Comparison of ENCODE assay signal across 8 cellular contexts in genomic region chr7:77536017-77536412, GRCh38. TPM values are rescaled to one million over a fixed set of nuclear protein-coding genes. Genes with fewer than 3 reads are reported as not detected.
DNase-seq lines count a peak whose midpoint lies in the region; ATAC-seq and TF ChIP-seq lines count a peak whose summit lies in the region.

No MANE protein-coding gene starts in this region.

- TF ChIP-seq CTCF in DOHH2 (IDR thresholded peaks at IDR 0.05; ENCODE audit: low read depth, low read length, poor library complexity, severe bottlenecking) (no peak), RWPE1 (conservative IDR thresholded peaks at IDR 0.05; ENCODE audit: low read depth) (no peak), esophagus squamous epithelium (IDR thresholded peaks at IDR 0.05) (no peak)

- CTCF ChIA-PET in RWPE1 (lab: Yijun Ruan, JAX), result no interaction called here

- no peak overlapping the region for H3K18ac ChIP-seq in trophoblast cell (ENCODE audit: low read length)

- no peak overlapping the region for H3K27ac ChIP-seq in DOHH2 (ENCODE audit: low read depth, low read length)
- H3K27ac ChIP-seq in RWPE1, result peak overlapping the region; percentile 98
- peak overlapping the region; percentile 96 to 99 (median 98) for H3K27ac ChIP-seq in esophagus squamous epithelium
- H3K27ac ChIP-seq in trophoblast cell (ENCODE audit: low read depth, low read length), result peak overlapping the region; percentile 82

- H3K23ac ChIP-seq in trophoblast cell (ENCODE audit: low read length), result no peak overlapping the region

- H4K20me1 ChIP-seq in DOHH2 (ENCODE audit: control insufficient read depth, insufficient read depth, low read depth, low read length), result peaks cover 3% of the 10 kb centered on the region; the same call in 1 of the 2 replicates

- no peak overlapping the region for H4K8ac ChIP-seq in trophoblast cell (ENCODE audit: low read depth, low read length)

- POLR2A ChIA-PET in RWPE1 (lab: Yijun Ruan, JAX; ENCODE audit: low non-redundant PET), result interaction anchor here (0.5 to 1.1 kb wide), 3 partner anchors 8 to 140 kb away, joined by 3 to 4 read pairs (median 4); no protein-coding TSS in a partner anchor

- H3K4me1 ChIP-seq in DOHH2 (ENCODE audit: control insufficient read depth, low read length), result peaks cover 10% of the 10 kb centered on the region
- peaks cover 3 to 31% (median 17%) of the 10 kb centered on the region in 3 donors for H3K4me1 ChIP-seq in esophagus squamous epithelium
- H3K4me1 ChIP-seq in trophoblast cell (ENCODE audit: control insufficient read depth in 1 of 2, insufficient read depth in 2 of 2, low read length in 2 of 2), result peaks cover 7 to 11% of the 10 kb centered on the region in 2 experiments

- TF ChIP-seq POLR2A in esophagus squamous epithelium (IDR thresholded peaks at IDR 0.05), result no peak

- no peaks in the 10 kb centered on the region for H3K9me3 ChIP-seq in DOHH2 (ENCODE audit: control insufficient read depth, insufficient read depth, low read length)
- no peaks in the 10 kb centered on the region for H3K9me3 ChIP-seq in esophagus squamous epithelium
- H3K9me3 ChIP-seq in trophoblast cell (ENCODE audit: insufficient read depth, low read depth, low read length), result no peaks in the 10 kb centered on the region

- H2AK5ac ChIP-seq in trophoblast cell (ENCODE audit: low read length), result no peak overlapping the region

- H2BK12ac ChIP-seq in trophoblast cell (ENCODE audit: low read length), result no peak overlapping the region

- 30 to 39% methylated on average over 9 of the region's 9 CpGs for WGBS in esophagus squamous epithelium, 2 donors
- no CpG with 5 or more reads among the region's 9 CpGs for WGBS in trophoblast cell (ENCODE audit: extremely low coverage, insufficient coverage, insufficient read length)

- peak overlapping the region; percentile 100 for H2AFZ ChIP-seq in trophoblast cell (ENCODE audit: insufficient read depth, low read length, poor library complexity)

- DNase-seq in RWPE1 (ENCODE audit: low spot score) (no peak), esophagus squamous epithelium (lab: John Stamatoyannopoulos, UW) (no peak), trophoblast cell (no peak), dermis blood vessel endothelial cell (no peak), occipital lobe (lab: John Stamatoyannopoulos, UW) (no peak), mucosa of gallbladder (ENCODE audit: low spot score) (no peak)

- no peak overlapping the region for H2BK120ac ChIP-seq in trophoblast cell (ENCODE audit: insufficient read depth, low read length, poor library complexity)

- H3K79me2 ChIP-seq in DOHH2 (ENCODE audit: control insufficient read depth, low read length), result peaks cover 6% of the 10 kb centered on the region
- peaks cover 19% of the 10 kb centered on the region for H3K79me2 ChIP-seq in trophoblast cell (ENCODE audit: control insufficient read depth, insufficient read depth, low read length, poor library complexity)

- peaks cover 25% of the 10 kb centered on the region for H3K79me1 ChIP-seq in trophoblast cell (ENCODE audit: low read length)

- H4K91ac ChIP-seq in trophoblast cell (ENCODE audit: low read depth, low read length), result no peak overlapping the region

- no peak overlapping the region for H4K12ac ChIP-seq in trophoblast cell (ENCODE audit: low read depth, low read length)

- no peaks in the 10 kb centered on the region for H3K9me2 ChIP-seq in DOHH2 (replicated peaks; ENCODE audit: control insufficient read depth, low read length)

- peak overlapping the region; percentile 85 for H3K4me3 ChIP-seq in DOHH2 (ENCODE audit: low read length)
- H3K4me3 ChIP-seq in esophagus squamous epithelium, result peak overlapping the region; percentile 88 to 99 (median 98)
- H3K4me3 ChIP-seq in trophoblast cell (ENCODE audit: low read depth, low read length), result peak overlapping the region; percentile 83

- H3K4ac ChIP-seq in trophoblast cell (ENCODE audit: low read depth, low read length), result no peak overlapping the region

- H3K27me3 ChIP-seq in DOHH2 (ENCODE audit: control insufficient read depth, low read length) (peaks cover 14% of the 10 kb centered on the region), esophagus squamous epithelium (no peaks in the 10 kb centered on the region), trophoblast cell (ENCODE audit: insufficient read depth, low read length) (no peaks in the 10 kb centered on the region)

- peak overlapping the region; percentile 69 for H3K4me2 ChIP-seq in DOHH2 (ENCODE audit: low read length)
- H3K4me2 ChIP-seq in trophoblast cell (ENCODE audit: low read length), result peak overlapping the region; percentile 82

- H2BK5ac ChIP-seq in trophoblast cell (ENCODE audit: low read depth, low read length, poor library complexity), result no peak overlapping the region

- no peak for ATAC-seq in GM21367 (IDR thresholded peaks at IDR 0.05; ENCODE audit: unreplicated experiment)

- peaks cover 10% of the 10 kb centered on the region for H3F3A ChIP-seq in DOHH2 (ENCODE audit: control insufficient read depth, insufficient read depth)

- intact Hi-C loops in esophagus squamous epithelium (cut with DNase I), result no loop called here

- H3K36me3 ChIP-seq in DOHH2 (ENCODE audit: control insufficient read depth, low read length) (no peaks in the 10 kb centered on the region), esophagus squamous epithelium (no peaks in the 10 kb centered on the region), trophoblast cell (ENCODE audit: control insufficient read depth in 1 of 2, insufficient read depth in 2 of 2, low read length in 2 of 2) (peaks cover 1% of the 10 kb centered on the region in 2 experiments)

- no peak overlapping the region for H3K14ac ChIP-seq in trophoblast cell (ENCODE audit: low read length)

- peak overlapping the region; percentile 6 for H3K9ac ChIP-seq in trophoblast cell (ENCODE audit: low read length)

RNA-seq across cellular contexts. Expression of gene PTPN12, which starts 1.1 kb away (rescaled TPM):
- total RNA-seq in esophagus squamous epithelium (10 to 100 TPM; 29.4 to 97.9 (median 63.2) TPM), dermis blood vessel endothelial cell (56.3 and 88.0 TPM in 2 replicates), occipital lobe (136 TPM), mucosa of gallbladder (50.4 TPM)
- polyA plus RNA-seq in trophoblast cell (2013), result 105 and 109 TPM in 2 replicates
